ENCODE assay signal across 9 cellular contexts in genomic region chr19:34351382-34351802, GRCh38. TPM values are rescaled to one million over a fixed set of nuclear protein-coding genes. Genes with fewer than 3 reads are reported as not detected.
DNase-seq lines count a peak whose midpoint lies in the region; ATAC-seq and TF ChIP-seq lines count a peak whose summit lies in the region.
"Had no signal": no experiment of that assay in that cellular context is flagged by ENCODE, and none has a peak within 500 bp of the region (broad histone marks: within the 10 kb centered on the region; RNA-seq: fewer than 3 reads in every experiment).

No MANE protein-coding gene starts in this region.

- peaks cover 6% of the 10 kb centered on the region for H3K36me3 ChIP-seq in kidney epithelial cell (ENCODE audit: control insufficient read depth, insufficient read depth, low read length)
- peaks cover 0 to 9% of the 10 kb centered on the region in 2 donors for H3K36me3 ChIP-seq in aorta (ENCODE audit: control insufficient read depth in 1 of 2, insufficient read depth in 2 of 2, low read length in 1 of 2)

- H3K27me3 Mint-ChIP-seq in Calu3 (ENCODE audit: unreplicated experiment), result no peaks in the 10 kb centered on the region

- H3K27ac ChIP-seq in aorta (ENCODE audit: low read depth in 1 of 2, low read length in 2 of 2), result no peak overlapping the region

- peak overlapping the region; percentile 75 for H3K27ac Mint-ChIP-seq in Calu3 (ENCODE audit: unreplicated experiment)

- H3K36me3 Mint-ChIP-seq in Calu3 (ENCODE audit: insufficient read depth, unreplicated experiment), result peaks cover 36% of the 10 kb centered on the region

- H3K9me3 ChIP-seq in aorta (ENCODE audit: control insufficient read depth, low read length), result no peaks in the 10 kb centered on the region

- intact Hi-C loops in Calu3 (cut with micrococcal nuclease; ENCODE audit: unreplicated experiment) (no loop called here), aorta (cut with DNase I) (no loop called here)

- TF ChIP-seq CTCF in Calu3 (IDR thresholded peaks at IDR 0.05; ENCODE audit: unreplicated experiment) (no peak), kidney epithelial cell (IDR thresholded peaks at IDR 0.05; ENCODE audit: insufficient read depth, low read length, poor library complexity, severe bottlenecking) (no peak)

- DNase-seq in Calu3 (peak; percentile 63), RKO (ENCODE audit: low spot score) (peak; percentile 61), kidney epithelial cell (ENCODE audit: low read depth) (peak; percentile 79), aorta (no peak)
- DNase-seq: nucleus accumbens; stimulated activated CD4-positive, alpha-beta T cell treated with anti-CD3 and anti-CD28 coated beads, Interleukin-1b, Interleukin-23, amount 100 ng/mL, for 48 hours had no signal

- no peak overlapping the region for H3K4me3 Mint-ChIP-seq in Calu3 (ENCODE audit: low read depth, unreplicated experiment)

- CTCF ChIA-PET in Calu3 (lab: Charles Lee), result interaction anchor here (0.6 to 1.5 kb wide), 9 partner anchors 8 to 572 kb away, joined by 3 to 8 read pairs (median 3); no protein-coding TSS in a partner anchor

- BruUV-seq in Calu3 (replicated peaks; lab: Mats Ljungman, UMichigan), result no TSS peak

- 91 to 94% methylated on average over 3 of the region's 3 CpGs for WGBS in aorta, 2 donors

- H3K4me1 ChIP-seq in aorta (ENCODE audit: control insufficient read depth in 1 of 2, insufficient read depth in 2 of 2, low read length in 2 of 2), result no peaks in the 10 kb centered on the region

- peak; percentile 56 for ATAC-seq in GM21737 (IDR thresholded peaks at IDR 0.05; ENCODE audit: unreplicated experiment)
- ATAC-seq in aorta (ENCODE audit: low FRiP score), result no peak
- no peak for ATAC-seq in GM18517 (IDR thresholded peaks at IDR 0.05; ENCODE audit: unreplicated experiment)
- no peak for ATAC-seq in GM21723 (IDR thresholded peaks at IDR 0.05; ENCODE audit: unreplicated experiment)

- H3K9me3 Mint-ChIP-seq in Calu3 (ENCODE audit: low read depth, unreplicated experiment), result no peaks in the 10 kb centered on the region

- H3K4me1 Mint-ChIP-seq in Calu3 (ENCODE audit: low read depth, unreplicated experiment), result peaks cover 9% of the 10 kb centered on the region

- H3K4me3 ChIP-seq in kidney epithelial cell (ENCODE audit: low read depth, low read length) (no peak overlapping the region), aorta (ENCODE audit: low read length in 2 of 2) (no peak overlapping the region)

- H3K27me3 ChIP-seq in kidney epithelial cell (ENCODE audit: control insufficient read depth, insufficient read depth, low read length) (no peaks in the 10 kb centered on the region), aorta (ENCODE audit: control insufficient read depth in 1 of 2, insufficient read depth in 2 of 2, low read length in 1 of 2) (no peaks in the 10 kb centered on the region)

RNA-seq across cellular contexts. Expression of gene GPI, which starts 13.6 kb away (rescaled TPM):
- total RNA-seq in Calu3 (2022), result 353 and 375 TPM in 2 replicates
- total RNA-seq in kidney epithelial cell, result 222 and 223 TPM in 2 replicates
- total RNA-seq in aorta, result 100 to 1,000 TPM; 131 to 197 TPM
- 100 to 1,000 TPM in 1 of 2 donors, 10 to 100 TPM in 1; 51.0 to 128 TPM for polyA plus RNA-seq in aorta

RNA-seq across cellular contexts. Expression of gene PDCD2L, which starts 52.8 kb away (rescaled TPM):
- total RNA-seq in Calu3 (2022) (29.3 and 35.7 TPM in 2 replicates), kidney epithelial cell (29.0 and 31.8 TPM in 2 replicates), aorta (1 to 10 TPM; 5.6 to 6.0 TPM)
- polyA plus RNA-seq in aorta, result 10 to 100 TPM in 1 of 2 donors, 1 to 10 TPM in 1; 6.1 to 12.3 TPM

Comparison
In these comparisons a context has a peak if more than half of its experiments do, and no peak if none do; other contexts are left out.
1. DNase-seq: peak in Calu3 (single experiment), RKO (single experiment) and kidney epithelial cell (single experiment); none in aorta (0 of 2).